Comparison of ENCODE assay signal across 17 cellular contexts in the genomic region with DNA sequence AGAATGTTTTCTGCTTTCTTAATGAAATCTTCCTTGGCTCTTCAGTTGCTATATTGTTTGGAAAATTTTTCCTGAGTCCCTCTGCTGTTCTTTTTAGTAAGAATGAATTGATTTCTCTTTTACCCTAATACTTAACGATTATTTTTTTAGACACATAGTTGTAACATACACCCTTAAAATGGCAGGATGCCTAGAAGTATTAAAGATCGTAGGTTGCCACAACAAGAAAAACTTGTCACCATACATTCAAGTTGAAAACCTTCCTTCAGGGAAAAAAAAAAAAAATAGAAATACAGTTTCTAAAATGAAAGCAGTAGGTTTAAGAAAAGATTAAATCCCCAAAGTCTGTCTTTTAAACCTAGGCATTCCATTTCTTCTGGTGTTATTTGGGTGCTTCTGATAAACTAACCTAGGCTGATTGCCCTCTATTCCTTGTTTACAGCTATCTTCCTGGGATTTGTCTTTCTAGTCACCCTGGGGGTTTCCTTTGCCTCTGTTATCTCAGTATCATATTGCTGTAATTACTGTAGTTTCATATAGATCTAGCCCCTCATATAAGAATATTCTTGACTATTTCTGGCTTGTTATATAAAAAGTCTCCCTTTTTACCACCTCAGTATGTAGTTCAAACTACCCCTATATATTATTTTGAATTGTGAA. TPM values are rescaled to one million over a fixed set of nuclear protein-coding genes. Genes with fewer than 3 reads are reported as not detected.
DNase-seq lines count a peak whose midpoint lies in the region; ATAC-seq and TF ChIP-seq lines count a peak whose summit lies in the region.
"Had no signal": no experiment of that assay in that cellular context is flagged by ENCODE, and none has a peak within 500 bp of the region (broad histone marks: within the 10 kb centered on the region; RNA-seq: fewer than 3 reads in every experiment).

No MANE protein-coding gene starts in this region.

- H3K4me1 ChIP-seq in GM23248 (ENCODE audit: insufficient read depth) = peaks cover 12% of the 10 kb centered on the region
- H3K4me1 ChIP-seq in naive thymus-derived CD4-positive, alpha-beta T cell (ENCODE audit: control insufficient read depth in 2 of 2, insufficient read depth in 2 of 2, low read length in 2 of 2) = peaks cover 13 to 16% of the 10 kb centered on the region in 2 donors

- WGBS in GM23248 (ENCODE audit: low coverage in 1 of 2, low lambda C conversion rate in 2 of 2, missing lambda C conversion rate in 2 of 2), 2 experiments = 46 to 58% methylated on average over 2 of the region's 2 CpGs

- no peaks in the 10 kb centered on the region for H3K36me3 ChIP-seq in GM23248 (ENCODE audit: low read depth)
- no peaks in the 10 kb centered on the region for H3K36me3 ChIP-seq in naive thymus-derived CD4-positive, alpha-beta T cell (ENCODE audit: control insufficient read depth in 2 of 3, insufficient read depth in 3 of 3, low read length in 3 of 3)
- H3K36me3 ChIP-seq: gastrocnemius medialis had no signal

- CTCF ChIA-PET in naive thymus-derived CD4-positive, alpha-beta T cell (lab: Charles Lee) = no interaction called here

- peak overlapping the region in 2 of 9 donors; percentile 9 to 69 for H3K27ac Mint-ChIP-seq in naive thymus-derived CD4-positive, alpha-beta T cell
- H3K27ac Mint-ChIP-seq: activated CD8-positive, alpha-beta T cell treated with anti-CD3 and anti-CD28 coated beads for 36 hours; activated T-helper 1 cell treated with anti-CD3 and anti-CD28 coated beads, Interleukin-12 subunit alpha, Interleukin-12 subunit beta, Interleukin-2, Interleukin-4 antibody, amounts not matched to agents 30 ng/mL and 10 ng/mL and 1 ng/mL, durations not matched to agents 14 hours and 24 hours and 36 hours; B cell had no signal

- no peak for ATAC-seq in naive thymus-derived CD4-positive, alpha-beta T cell
- no peak for ATAC-seq in HG02763 (IDR thresholded peaks at IDR 0.05; ENCODE audit: unreplicated experiment)
- ATAC-seq: activated CD8-positive, alpha-beta T cell treated with anti-CD3 and anti-CD28 coated beads for 36 hours; body of pancreas; gastrocnemius medialis; natural killer cell had no signal

- H3K4me3 ChIP-seq in GM23248 (0 out of 2 replicates have a peak overlapping the region, but pooled peaks have one; percentile 11), choroid plexus epithelial cell (ENCODE audit: low read depth, low read length) (no peak overlapping the region)
- no peak overlapping the region for H3K4me3 ChIP-seq in naive thymus-derived CD4-positive, alpha-beta T cell (ENCODE audit: low read length)
- H3K4me3 ChIP-seq: body of pancreas, gastrocnemius medialis had no signal

- POLR2A ChIA-PET in naive thymus-derived CD4-positive, alpha-beta T cell (lab: Charles Lee) = interaction anchor here (0.6 to 0.7 kb wide), 2 partner anchors 18 to 646 kb away, joined by 4 to 5 read pairs; no protein-coding TSS in a partner anchor

- no peaks in the 10 kb centered on the region for H3K27me3 ChIP-seq in GM23248 (replicated peaks; ENCODE audit: insufficient read depth)
- H3K27me3 ChIP-seq in naive thymus-derived CD4-positive, alpha-beta T cell (ENCODE audit: control insufficient read depth in 2 of 2, insufficient read depth in 2 of 2, low read length in 2 of 2) = no peaks in the 10 kb centered on the region
- H3K27me3 ChIP-seq: body of pancreas, gastrocnemius medialis had no signal

- H3K9me3 ChIP-seq in GM23248 (ENCODE audit: low read depth) = no peaks in the 10 kb centered on the region
- H3K9me3 ChIP-seq in naive thymus-derived CD4-positive, alpha-beta T cell (ENCODE audit: control insufficient read depth in 2 of 3, low read length in 3 of 3) = no peaks in the 10 kb centered on the region
- H3K9me3 ChIP-seq: body of pancreas, gastrocnemius medialis had no signal

- peak overlapping the region; percentile 7; the same call in 1 of the 2 replicates for H3K27ac ChIP-seq in GM23248
- H3K27ac ChIP-seq in naive thymus-derived CD4-positive, alpha-beta T cell (ENCODE audit: low read depth, low read length) = no peak overlapping the region
- H3K27ac ChIP-seq: gastrocnemius medialis had no signal

- 0 out of 2 replicates have a peak, but pooled peaks cover 3% of the 10 kb centered on the region for H4K20me1 ChIP-seq in GM23248 (ENCODE audit: insufficient read depth)

- intact Hi-C loops in naive thymus-derived CD4-positive, alpha-beta T cell (cut with micrococcal nuclease) = loop anchor here in 1 of 2 donors (5.0 to 10.0 kb wide), 2 partner anchors 38 to 545 kb away; no protein-coding TSS in a partner anchor

- no peak overlapping the region for H2AFZ ChIP-seq in GM23248

- no peak for TF ChIP-seq CTCF in choroid plexus epithelial cell (conservative IDR thresholded peaks at IDR 0.05; ENCODE audit: low read depth, low read length)

- H3K4me2 ChIP-seq in GM23248 (ENCODE audit: unreplicated experiment) = peak overlapping the region; percentile 55

- in situ Hi-C loops in GM23248 (cut with MboI) = no loop called here

- H3K9me3 Mint-ChIP-seq in naive thymus-derived CD4-positive, alpha-beta T cell = peaks cover 0 to 1% (median 0%) of the 10 kb centered on the region in 11 donors
- H3K9me3 Mint-ChIP-seq: activated CD8-positive, alpha-beta T cell treated with anti-CD3 and anti-CD28 coated beads for 36 hours; activated T-helper 1 cell treated with anti-CD3 and anti-CD28 coated beads, Interleukin-12 subunit alpha, Interleukin-12 subunit beta, Interleukin-2, Interleukin-4 antibody, amounts not matched to agents 30 ng/mL and 10 ng/mL and 1 ng/mL, durations not matched to agents 14 hours and 24 hours and 36 hours; natural killer cell had no signal

- H3K36me3 Mint-ChIP-seq in naive thymus-derived CD4-positive, alpha-beta T cell = peaks cover 0 to 11% (median under 1%) of the 10 kb centered on the region in 5 donors
- H3K36me3 Mint-ChIP-seq: natural killer cell had no signal

- H3K27me3 Mint-ChIP-seq in naive thymus-derived CD4-positive, alpha-beta T cell = no peaks in the 10 kb centered on the region
- H3K27me3 Mint-ChIP-seq: activated CD8-positive, alpha-beta T cell treated with anti-CD3 and anti-CD28 coated beads for 36 hours; B cell had no signal

- peaks cover 8 to 51% (median 39%) of the 10 kb centered on the region in 7 donors for H3K4me1 Mint-ChIP-seq in naive thymus-derived CD4-positive, alpha-beta T cell

- H3K9me2 ChIP-seq in GM23248 (ENCODE audit: insufficient read depth) = no peaks in the 10 kb centered on the region

- H3F3A ChIP-seq in GM23248 (ENCODE audit: insufficient read depth) = no peaks in the 10 kb centered on the region

- H3K79me2 ChIP-seq in GM23248 (ENCODE audit: insufficient read depth) = peaks cover 100% of the 10 kb centered on the region

- peak; percentile 54 for DNase-seq in GM23248
- peak; percentile 10 for DNase-seq in NCI-H69 (lab: John Stamatoyannopoulos, UW)
- peak; percentile 45 for DNase-seq in choroid plexus epithelial cell (ENCODE audit: low read depth)
- no peak for DNase-seq in naive thymus-derived CD4-positive, alpha-beta T cell
- no peak for DNase-seq in NOMO-1 (lab: John Stamatoyannopoulos, UW; ENCODE audit: unreplicated experiment in 2 of 2)
- no peak for DNase-seq in COLO829 (ENCODE audit: low spot score)
- DNase-seq in NCI-H446 (lab: John Stamatoyannopoulos, UW) = no peak
- DNase-seq: activated CD8-positive, alpha-beta T cell treated with anti-CD3 and anti-CD28 coated beads for 36 hours; body of pancreas; effector CD4-positive, alpha-beta T cell; gastrocnemius medialis; natural killer cell; NCI-H1694; NCI-H526 treated with DMSO at 0.1 percent for 48 hours had no signal

- peak overlapping the region in 7 of 10 donors; percentile 0 to 52 (median 27) for H3K4me3 Mint-ChIP-seq in naive thymus-derived CD4-positive, alpha-beta T cell
- H3K4me3 Mint-ChIP-seq: activated CD8-positive, alpha-beta T cell treated with anti-CD3 and anti-CD28 coated beads for 36 hours; activated T-helper 1 cell treated with anti-CD3 and anti-CD28 coated beads, Interleukin-12 subunit alpha, Interleukin-12 subunit beta, Interleukin-2, Interleukin-4 antibody, amounts not matched to agents 30 ng/mL and 10 ng/mL and 1 ng/mL, durations not matched to agents 14 hours and 24 hours and 36 hours; B cell; natural killer cell had no signal

- H3K9ac ChIP-seq in GM23248 = peak overlapping the region; percentile 22; the same call in 1 of the 2 replicates

RNA-seq across cellular contexts. Expression of a gene that starts 16.8 kb away (rescaled TPM):
- 21.1 and 24.3 TPM in 2 replicates for total RNA-seq in GM23248 (2014; rRNA removed; shearing (Covaris generic))
- 12.4 and 12.9 TPM in 2 replicates for polyA plus RNA-seq in GM23248 (2016; fragmentation: Nextera tagmentation; extraction: Ambion mirVana)
- 10 to 100 TPM; 52.0 to 95.0 (median 77.0) TPM for total RNA-seq in naive thymus-derived CD4-positive, alpha-beta T cell
- 10 to 100 TPM; 13.6 to 15.3 TPM for polyA plus RNA-seq in naive thymus-derived CD4-positive, alpha-beta T cell

Comparison
In these comparisons a context has a peak if more than half of its experiments do, and no peak if none do; other contexts are left out.
1. DNase-seq: peak in GM23248 (single experiment), NCI-H69 (single experiment) and choroid plexus epithelial cell (single experiment); none in naive thymus-derived CD4-positive, alpha-beta T cell (0 of 9), NOMO-1 (0 of 2), COLO829 (single experiment) and NCI-H446 (0 of 2).